23 cellular contexts compared by ENCODE assay signal in the genomic region with DNA sequence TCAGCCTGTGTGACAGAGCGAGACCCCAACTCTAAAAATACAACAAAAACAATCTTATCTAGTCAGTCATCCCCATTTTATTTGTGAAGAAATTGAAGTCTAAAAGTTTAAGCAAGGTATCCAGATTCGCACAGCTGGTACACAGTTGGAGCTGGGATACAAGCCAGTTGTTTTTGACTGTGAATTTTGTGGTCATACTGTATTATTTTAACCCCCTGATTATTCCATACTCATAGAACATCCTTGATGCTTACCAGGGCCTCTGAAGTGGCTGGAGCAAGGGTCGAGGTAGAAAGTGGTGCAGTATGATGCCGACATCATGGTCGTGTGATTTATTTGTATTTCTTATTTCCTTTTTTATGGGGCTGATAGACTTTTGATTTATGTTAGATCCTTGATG. TPM values are rescaled to one million over a fixed set of nuclear protein-coding genes. Genes with fewer than 3 reads are reported as not detected.
DNase-seq lines count a peak whose midpoint lies in the region; ATAC-seq and TF ChIP-seq lines count a peak whose summit lies in the region.
"Had no signal": no experiment of that assay in that cellular context is flagged by ENCODE, and none has a peak within 500 bp of the region (broad histone marks: within the 10 kb centered on the region; RNA-seq: fewer than 3 reads in every experiment).

No MANE protein-coding gene starts in this region.

- DNase-seq in left ventricle myocardium inferior (no peak), Right ventricle myocardium inferior (ENCODE audit: missing footprints) (no peak), choroid plexus epithelial cell (ENCODE audit: low read depth) (peak; percentile 77), A673 (ENCODE audit: low spot score) (no peak), islet precursor cell (no peak), SHP77 treated with DMSO at 0.1 percent for 48 hours (lab: John Stamatoyannopoulos, UW) (no peak)
- DNase-seq: activated CD4-positive, alpha-beta T cell treated with anti-CD3 and anti-CD28 coated beads for 1 hour; activated naive CD4-positive, alpha-beta T cell treated with anti-CD3 and anti-CD28 coated beads for 36 hours; activated T-cell treated with anti-CD3 and anti-CD28 coated beads, Interleukin-2, amount 50 U/mL, for 24 hours; colonic mucosa; kidney glomerular epithelial cell; NCI-H1436; NCI-H526 treated with DMSO at 0.1 percent for 48 hours; spleen; stimulated activated CD4-positive, alpha-beta T cell treated with anti-CD3 and anti-CD28 coated beads, Interleukin-4, amount 100 ng/mL, for 24 hours; stomach; uterus had no signal

- intact Hi-C loops in left ventricle myocardium inferior (cut with micrococcal nuclease): no loop called here
- intact Hi-C loops in Right ventricle myocardium inferior (cut with DNase I): no loop called here
- intact Hi-C loops in A673 (cut with micrococcal nuclease; ENCODE audit: unreplicated experiment): no loop called here

- POLR2A ChIA-PET in A673 (lab: Charles Lee; ENCODE audit: low non-redundant PET): interaction anchor here (0.7 kb wide), 1 partner anchor 52 kb away, joined by 3 read pairs; no protein-coding TSS in a partner anchor

- CTCF ChIA-PET in A673 (lab: Charles Lee): no interaction called here

- no peak overlapping the region for H3K4me3 ChIP-seq in left ventricle myocardium inferior
- H3K4me3 ChIP-seq in choroid plexus epithelial cell (ENCODE audit: low read depth, low read length): no peak overlapping the region
- H3K4me3 ChIP-seq in A673 (ENCODE audit: low read depth, low read length, poor library complexity, severe bottlenecking): no peak overlapping the region
- H3K4me3 ChIP-seq: A549, colonic mucosa, prostate gland, spleen, stomach, uterus had no signal

- peak overlapping the region; percentile 53 to 77 (median 72) for H3K27ac Mint-ChIP-seq in nephron
- H3K27ac Mint-ChIP-seq: activated naive CD4-positive, alpha-beta T cell treated with anti-CD3 and anti-CD28 coated beads for 36 hours; natural killer cell treated with Interleukin-12 subunit alpha and Interleukin-12 subunit beta and Interleukin-15 and Interleukin-18, amount 100 ng/mL, for 72 hours had no signal

- H3K36me3 ChIP-seq in left ventricle myocardium inferior (peaks cover 26% of the 10 kb centered on the region), A673 (ENCODE audit: insufficient read depth, low read length, poor library complexity, severe bottlenecking) (peaks cover 13% of the 10 kb centered on the region)
- H3K36me3 ChIP-seq: uterus had no signal

- peaks cover 25% of the 10 kb centered on the region for H3K36me3 Mint-ChIP-seq in nephron (ENCODE audit: low read depth)

- H3K4me1 ChIP-seq in left ventricle myocardium inferior (peaks cover 64% of the 10 kb centered on the region), A673 (ENCODE audit: insufficient read depth, low read length, poor library complexity, severe bottlenecking) (peaks cover 4% of the 10 kb centered on the region)
- H3K4me1 ChIP-seq: colonic mucosa, prostate gland, uterus had no signal

- H3K27me3 ChIP-seq in left ventricle myocardium inferior (ENCODE audit: low read depth): no peaks in the 10 kb centered on the region
- H3K27me3 ChIP-seq in A673 (replicated peaks; ENCODE audit: insufficient read depth, low read depth, low read length, poor library complexity): no peaks in the 10 kb centered on the region
- H3K27me3 ChIP-seq: colonic mucosa, spleen, stomach, uterus had no signal

- no peaks in the 10 kb centered on the region for H3K9me3 Mint-ChIP-seq in nephron
- H3K9me3 Mint-ChIP-seq: activated naive CD4-positive, alpha-beta T cell treated with anti-CD3 and anti-CD28 coated beads for 36 hours; activated T-cell treated with anti-CD3 and anti-CD28 coated beads, Interleukin-2, amount 50 U/mL, for 24 hours; natural killer cell treated with Interleukin-12 subunit alpha and Interleukin-12 subunit beta and Interleukin-15 and Interleukin-18, amount 100 ng/mL, for 72 hours had no signal

- H3K27ac ChIP-seq in left ventricle myocardium inferior (replicated peaks): peak overlapping the region; percentile 92
- no peak overlapping the region for H3K27ac ChIP-seq in A673 (ENCODE audit: low read depth, low read length, poor library complexity, severe bottlenecking)
- H3K27ac ChIP-seq: A549, C4-2B, prostate gland, uterus had no signal

- H3K9me3 ChIP-seq in left ventricle myocardium inferior (replicated peaks) (no peaks in the 10 kb centered on the region), A673 (ENCODE audit: low read depth, low read length, poor library complexity, severe bottlenecking) (no peaks in the 10 kb centered on the region)
- H3K9me3 ChIP-seq: A549, colonic mucosa, prostate gland, spleen, stomach, uterus had no signal

- H3K27me3 Mint-ChIP-seq in nephron (ENCODE audit: low read depth): no peaks in the 10 kb centered on the region
- H3K27me3 Mint-ChIP-seq: activated T-cell treated with anti-CD3 and anti-CD28 coated beads, Interleukin-2, amount 50 U/mL, for 24 hours; natural killer cell treated with Interleukin-12 subunit alpha and Interleukin-12 subunit beta and Interleukin-15 and Interleukin-18, amount 100 ng/mL, for 72 hours had no signal

- BruUV-seq in A673 (replicated peaks; lab: Mats Ljungman, UMichigan): no TSS peak

- H3K4me1 Mint-ChIP-seq in nephron: peaks cover 35% of the 10 kb centered on the region

- TF ChIP-seq CTCF in left ventricle myocardium inferior (IDR thresholded peaks at IDR 0.05; ENCODE audit: borderline replicate concordance) (no peak), choroid plexus epithelial cell (conservative IDR thresholded peaks at IDR 0.05; ENCODE audit: low read depth, low read length) (no peak), nephron (IDR thresholded peaks at IDR 0.05; ENCODE audit: unreplicated experiment in 3 of 3) (no peak), A673 (conservative IDR thresholded peaks at IDR 0.05; ENCODE audit: low read depth, low read length) (no peak)

- no peak for ATAC-seq in Right ventricle myocardium inferior
- no peak for ATAC-seq in HG02759 (IDR thresholded peaks at IDR 0.05; ENCODE audit: unreplicated experiment)
- ATAC-seq: A549; natural killer cell treated with Interleukin-12 subunit alpha and Interleukin-12 subunit beta and Interleukin-15 and Interleukin-18, amount 100 ng/mL, for 72 hours had no signal

- no peak overlapping the region for H3K4me3 Mint-ChIP-seq in nephron
- H3K4me3 Mint-ChIP-seq: activated naive CD4-positive, alpha-beta T cell treated with anti-CD3 and anti-CD28 coated beads for 36 hours; activated T-cell treated with anti-CD3 and anti-CD28 coated beads, Interleukin-2, amount 50 U/mL, for 24 hours; natural killer cell treated with Interleukin-12 subunit alpha and Interleukin-12 subunit beta and Interleukin-15 and Interleukin-18, amount 100 ng/mL, for 72 hours had no signal

RNA-seq across cellular contexts. Expression of a gene that starts 50.0 kb away (rescaled TPM):
- total RNA-seq in left ventricle myocardium inferior (14.5 TPM), Right ventricle myocardium inferior (23.2 TPM), A673 (2021) (72.8 and 74.6 TPM in 2 replicates)
